In genomic region chr9:19127881-19128719, GRCh38 we compare ENCODE assay signal across 8 cellular contexts. TPM values are rescaled to one million over a fixed set of nuclear protein-coding genes. Genes with fewer than 3 reads are reported as not detected.
DNase-seq lines count a peak whose midpoint lies in the region; ATAC-seq and TF ChIP-seq lines count a peak whose summit lies in the region.

No MANE protein-coding gene starts in this region.

- peak; percentile 8 for ATAC-seq in GM19043 (IDR thresholded peaks at IDR 0.05; ENCODE audit: low read depth, unreplicated experiment)
- peak; percentile 1 for ATAC-seq in HG03097 (IDR thresholded peaks at IDR 0.05; ENCODE audit: low FRiP score, unreplicated experiment)
- peak; percentile 12 for ATAC-seq in activated B cell treated with CpG ODN at 0.5 μM for 24 hours (ENCODE audit: low read depth)

- H3K27ac Mint-ChIP-seq in activated B cell treated with CpG ODN at 0.5 μM for 24 hours (peak overlapping the region; percentile 79), mesothelial cell of epicardium (peak overlapping the region; percentile 96)

- no peak for TF ChIP-seq POLR2A in suprapubic skin (IDR thresholded peaks at IDR 0.05)

- peaks cover 9% of the 10 kb centered on the region for H3K36me3 ChIP-seq in suprapubic skin

- no peaks in the 10 kb centered on the region for H3K9me3 Mint-ChIP-seq in activated B cell treated with CpG ODN at 0.5 μM for 24 hours
- H3K9me3 Mint-ChIP-seq in mesothelial cell of epicardium = no peaks in the 10 kb centered on the region

- DNase-seq in activated B cell treated with CpG ODN at 0.5 μM for 24 hours = peak; percentile 18
- peak; percentile 5 for DNase-seq in effector CD4-positive, alpha-beta T cell
- DNase-seq in mesothelial cell of epicardium (ENCODE audit: low spot score in 2 of 2, unreplicated experiment in 2 of 2) = peak in 1 of 2 experiments; percentile 48
- DNase-seq in suprapubic skin (ENCODE audit: low spot score in 2 of 2) = peak; percentile 78 to 85
- DNase-seq in amniotic stem cell (lab: John Stamatoyannopoulos, UW) = no peak
- DNase-seq in NCI-H187 treated with DMSO at 0.1 percent for 48 hours (lab: John Stamatoyannopoulos, UW) = no peak

- H3K36me3 Mint-ChIP-seq in activated B cell treated with CpG ODN at 0.5 μM for 24 hours (ENCODE audit: low read depth) (peaks cover 7% of the 10 kb centered on the region), mesothelial cell of epicardium (peaks cover 7% of the 10 kb centered on the region)

- TF ChIP-seq CTCF in activated B cell treated with CpG ODN at 0.5 μM for 24 hours (IDR thresholded peaks at IDR 0.05) (no peak), mesothelial cell of epicardium (IDR thresholded peaks at IDR 0.05; ENCODE audit: unreplicated experiment) (no peak), suprapubic skin (IDR thresholded peaks at IDR 0.05) (no peak)

- CTCF ChIA-PET in activated B cell treated with CpG ODN at 0.5 μM for 24 hours (lab: Charles Lee) = interaction anchor here (1.4 kb wide), 1 partner anchor 105 kb away, joined by 3 read pairs; no protein-coding TSS in a partner anchor

- peak overlapping the region; percentile 72 for H3K4me3 ChIP-seq in suprapubic skin

- H3K27me3 Mint-ChIP-seq in activated B cell treated with CpG ODN at 0.5 μM for 24 hours (no peaks in the 10 kb centered on the region), mesothelial cell of epicardium (ENCODE audit: low read depth) (no peaks in the 10 kb centered on the region)

- H3K4me3 Mint-ChIP-seq in activated B cell treated with CpG ODN at 0.5 μM for 24 hours = peak overlapping the region; percentile 89
- peak overlapping the region; percentile 89 for H3K4me3 Mint-ChIP-seq in mesothelial cell of epicardium

- POLR2A ChIA-PET in activated B cell treated with CpG ODN at 0.5 μM for 24 hours (lab: Charles Lee) = interaction anchor here (0.6 to 2.0 kb wide), 7 partner anchors 25 to 103 kb away, joined by 3 to 8 read pairs (median 6); partner anchors contain the start of genes DENND4C and RRAGA

- WGBS in suprapubic skin = 8% methylated on average over 43 of the region's 43 CpGs

- H3K4me1 Mint-ChIP-seq in activated B cell treated with CpG ODN at 0.5 μM for 24 hours (peaks cover 29% of the 10 kb centered on the region), mesothelial cell of epicardium (peaks cover 49% of the 10 kb centered on the region)

- intact Hi-C loops in activated B cell treated with CpG ODN at 0.5 μM for 24 hours (cut with micrococcal nuclease) = loop anchor here (1.0 to 5.0 kb wide), 6 partner anchors 26 to 252 kb away; partner anchors contain the start of genes DENND4C, HAUS6, RPS6 and RRAGA

- H3K4me1 ChIP-seq in suprapubic skin = peaks cover 50% of the 10 kb centered on the region

- H3K9me3 ChIP-seq in suprapubic skin = no peaks in the 10 kb centered on the region

- peak overlapping the region; percentile 92 for H3K27ac ChIP-seq in suprapubic skin

- TF ChIP-seq EP300 in suprapubic skin (IDR thresholded peaks at IDR 0.05) = no peak

- no peaks in the 10 kb centered on the region for H3K27me3 ChIP-seq in suprapubic skin

RNA-seq across cellular contexts. Expression of gene PLIN2, which starts 0.8 kb away (rescaled TPM):
- 13.3 and 16.0 TPM in 2 replicates for total RNA-seq in activated B cell treated with CpG ODN at 0.5 μM for 24 hours
- total RNA-seq in mesothelial cell of epicardium = 95.1 to 99.4 TPM (median 96.9 TPM) in 3 replicates
- total RNA-seq in suprapubic skin = 100 to 1,000 TPM; 124 to 445 (median 162) TPM

RNA-seq across cellular contexts. Expression of gene HAUS6, which starts 25.4 kb away (rescaled TPM):
- total RNA-seq in activated B cell treated with CpG ODN at 0.5 μM for 24 hours (13.7 and 15.3 TPM in 2 replicates), mesothelial cell of epicardium (14.9 to 16.1 TPM (median 15.6 TPM) in 3 replicates), suprapubic skin (10 to 100 TPM in 2 of 4 donors, 1 to 10 TPM in 2; 5.6 to 13.7 (median 10.6) TPM)

Comparison
In these comparisons a context has a peak if more than half of its experiments do, and no peak if none do; other contexts are left out.
1. DNase-seq: peak in activated B cell treated with CpG ODN at 0.5 μM for 24 hours (single experiment), effector CD4-positive, alpha-beta T cell (single experiment) and suprapubic skin (2 of 2); none in amniotic stem cell (single experiment) and NCI-H187 treated with DMSO at 0.1 percent for 48 hours (single experiment).
2. Peak in every context shown above with its lines, with median percentiles within 50 percentile points of each other: ATAC-seq.